Comparison of ENCODE assay signal across 11 cellular contexts in the genomic region with DNA sequence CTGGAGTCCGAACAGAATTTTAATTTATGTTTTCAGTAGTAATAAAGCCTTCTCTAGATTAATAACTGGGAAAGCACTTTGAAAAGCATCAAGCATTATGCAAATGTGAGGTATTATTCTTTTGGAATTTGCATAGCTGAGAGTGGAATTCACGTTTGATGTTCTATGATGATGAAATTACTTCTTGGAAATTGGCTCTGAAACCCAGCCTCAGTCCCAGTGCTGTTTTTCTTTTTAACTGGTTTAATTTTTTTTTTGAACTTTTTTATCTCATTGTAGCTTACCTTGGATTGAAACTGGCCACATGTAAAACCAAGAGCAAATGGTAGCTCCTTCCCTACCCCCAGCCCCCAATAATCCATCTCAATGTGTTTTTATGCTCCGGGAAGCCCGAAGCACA. TPM values are rescaled to one million over a fixed set of nuclear protein-coding genes. Genes with fewer than 3 reads are reported as not detected.
DNase-seq lines count a peak whose midpoint lies in the region; ATAC-seq and TF ChIP-seq lines count a peak whose summit lies in the region.
"Had no signal": no experiment of that assay in that cellular context is flagged by ENCODE, and none has a peak within 500 bp of the region (broad histone marks: within the 10 kb centered on the region; RNA-seq: fewer than 3 reads in every experiment).

No MANE protein-coding gene starts in this region.

- H3K27ac ChIP-seq in CD4-positive, alpha-beta memory T cell (ENCODE audit: low read depth, low read length): peak overlapping the region; percentile 36
- peak overlapping the region; percentile 84 for H3K27ac ChIP-seq in HL-60 (replicated peaks)
- H3K27ac ChIP-seq in aorta (ENCODE audit: low read depth in 1 of 2, low read length in 2 of 2): no peak overlapping the region

- peaks cover 0 to 2% of the 10 kb centered on the region in 2 donors for H3K27me3 Mint-ChIP-seq in CD4-positive, alpha-beta memory T cell
- peaks cover 27% of the 10 kb centered on the region in 2 donors for H3K27me3 Mint-ChIP-seq in effector memory CD8-positive, alpha-beta T cell
- no peaks in the 10 kb centered on the region for H3K27me3 Mint-ChIP-seq in progenitor cell of endocrine pancreas

- DNase-seq in CD4-positive, alpha-beta memory T cell: no peak
- no peak for DNase-seq in HL-60 (ENCODE audit: low read depth in 1 of 2, low spot score in 1 of 2)
- DNase-seq in effector memory CD8-positive, alpha-beta T cell: no peak
- no peak for DNase-seq in progenitor cell of endocrine pancreas (ENCODE audit: low spot score, unreplicated experiment)
- DNase-seq in NCI-H146 treated with DMSO at 0.1 percent for 48 hours (lab: John Stamatoyannopoulos, UW; ENCODE audit: unreplicated experiment): no peak
- no peak for DNase-seq in stimulated activated naive CD4-positive, alpha-beta T cell treated with Interleukin-2 at 50 U/mL for 16 hours (lab: John Stamatoyannopoulos, UW)
- no peak for DNase-seq in aorta
- DNase-seq: activated gamma-delta T cell treated with Interleukin-2 at 50 U/mL for 16 hours, cortex of kidney, DMS153, NCI-H1694 had no signal

- peak overlapping the region; percentile 83 to 90 (median 87) for H3K4me3 Mint-ChIP-seq in CD4-positive, alpha-beta memory T cell
- H3K4me3 Mint-ChIP-seq in effector memory CD8-positive, alpha-beta T cell: peak overlapping the region in 1 of 2 donors; percentile 77
- no peak overlapping the region for H3K4me3 Mint-ChIP-seq in progenitor cell of endocrine pancreas (ENCODE audit: low read depth)

- peak overlapping the region; percentile 22 to 93 (median 82) for H3K27ac Mint-ChIP-seq in CD4-positive, alpha-beta memory T cell
- H3K27ac Mint-ChIP-seq in effector memory CD8-positive, alpha-beta T cell: peak overlapping the region; percentile 47 to 81
- H3K27ac Mint-ChIP-seq in progenitor cell of endocrine pancreas: peak overlapping the region; percentile 67

- TF ChIP-seq CTCF in HL-60 (IDR thresholded peaks at IDR 0.05; ENCODE audit: insufficient read depth, low read length) (no peak), progenitor cell of endocrine pancreas (IDR thresholded peaks at IDR 0.05; ENCODE audit: unreplicated experiment) (no peak)

- H3K36me3 ChIP-seq in CD4-positive, alpha-beta memory T cell (ENCODE audit: insufficient read depth, low read length): no peaks in the 10 kb centered on the region
- H3K36me3 ChIP-seq in aorta (ENCODE audit: control insufficient read depth in 1 of 2, insufficient read depth in 2 of 2, low read length in 1 of 2): no peaks in the 10 kb centered on the region

- WGBS in aorta, 2 donors: 78% methylated on average over 4 of the region's 4 CpGs

- CTCF ChIA-PET in CD4-positive, alpha-beta memory T cell (lab: Charles Lee; ENCODE audit: partially characterized antibody): interaction anchor here (0.8 to 1.9 kb wide), 7 partner anchors 9 to 184 kb away, joined by 3 to 5 read pairs (median 3); no protein-coding TSS in a partner anchor

- POLR2A ChIA-PET in CD4-positive, alpha-beta memory T cell (lab: Charles Lee; ENCODE audit: partially characterized antibody): interaction anchor here (0.6 to 2.9 kb wide), 7 partner anchors 25 to 733 kb away, joined by 3 to 17 read pairs (median 4); partner anchors contain the start of gene HIPK2

- peaks cover 0 to 26% (median 18%) of the 10 kb centered on the region in 8 donors for H3K9me3 Mint-ChIP-seq in CD4-positive, alpha-beta memory T cell
- peaks cover 3 to 8% of the 10 kb centered on the region in 2 donors for H3K9me3 Mint-ChIP-seq in effector memory CD8-positive, alpha-beta T cell
- peaks cover 24% of the 10 kb centered on the region for H3K9me3 Mint-ChIP-seq in progenitor cell of endocrine pancreas (ENCODE audit: low read depth)

- no peaks in the 10 kb centered on the region for H3K9me3 ChIP-seq in CD4-positive, alpha-beta memory T cell (ENCODE audit: control insufficient read depth in 1 of 2, low read length in 2 of 2)
- H3K9me3 ChIP-seq in aorta (ENCODE audit: control insufficient read depth, low read length): no peaks in the 10 kb centered on the region

- no peak for ATAC-seq in effector memory CD8-positive, alpha-beta T cell (replicated peaks)
- ATAC-seq in aorta (ENCODE audit: low FRiP score): no peak

- no peaks in the 10 kb centered on the region for H3K27me3 ChIP-seq in CD4-positive, alpha-beta memory T cell (ENCODE audit: insufficient read depth, low read length)
- H3K27me3 ChIP-seq in HL-60 (ENCODE audit: insufficient read depth, poor library complexity, severe bottlenecking) (no peaks in the 10 kb centered on the region), aorta (ENCODE audit: control insufficient read depth in 1 of 2, insufficient read depth in 2 of 2, low read length in 1 of 2) (no peaks in the 10 kb centered on the region)

- peaks cover 24 to 42% (median 31%) of the 10 kb centered on the region in 4 donors for H3K4me1 Mint-ChIP-seq in CD4-positive, alpha-beta memory T cell
- H3K4me1 Mint-ChIP-seq in effector memory CD8-positive, alpha-beta T cell (ENCODE audit: low read depth in 2 of 2): peaks cover 0 to 14% of the 10 kb centered on the region in 2 donors
- H3K4me1 Mint-ChIP-seq in progenitor cell of endocrine pancreas (ENCODE audit: low read depth): peaks cover 25% of the 10 kb centered on the region

- peaks cover 3 to 17% of the 10 kb centered on the region in 2 donors for H3K36me3 Mint-ChIP-seq in CD4-positive, alpha-beta memory T cell
- peaks cover 4% of the 10 kb centered on the region for H3K36me3 Mint-ChIP-seq in effector memory CD8-positive, alpha-beta T cell (ENCODE audit: insufficient read depth)
- peaks cover 18% of the 10 kb centered on the region for H3K36me3 Mint-ChIP-seq in progenitor cell of endocrine pancreas (ENCODE audit: insufficient read depth)

- H3K4me1 ChIP-seq in CD4-positive, alpha-beta memory T cell (ENCODE audit: insufficient read depth, low read length): peaks cover 28% of the 10 kb centered on the region
- no peaks in the 10 kb centered on the region for H3K4me1 ChIP-seq in aorta (ENCODE audit: control insufficient read depth in 1 of 2, insufficient read depth in 2 of 2, low read length in 2 of 2)

- peak overlapping the region in 1 of 2 donors; percentile 18 for H3K4me3 ChIP-seq in CD4-positive, alpha-beta memory T cell (ENCODE audit: low read length in 2 of 2)
- peak overlapping the region; percentile 40 for H3K4me3 ChIP-seq in HL-60 (replicated peaks; ENCODE audit: insufficient read depth, low read length)
- H3K4me3 ChIP-seq in aorta (ENCODE audit: low read length in 2 of 2): no peak overlapping the region

- intact Hi-C loops in CD4-positive, alpha-beta memory T cell (cut with micrococcal nuclease): no loop called here
- intact Hi-C loops in aorta (cut with DNase I): no loop called here

RNA-seq across cellular contexts. Expression of gene TBXAS1, which starts 1.2 kb away (rescaled TPM):
- total RNA-seq in CD4-positive, alpha-beta memory T cell: 10 to 100 TPM; 16.6 to 18.0 TPM
- polyA plus RNA-seq in CD4-positive, alpha-beta memory T cell: 10 to 100 TPM; 19.8 to 20.1 TPM
- 10.4 and 12.5 TPM in 2 replicates for total RNA-seq in progenitor cell of endocrine pancreas
- total RNA-seq in aorta: 10 to 100 TPM; 22.1 to 24.5 TPM
- polyA plus RNA-seq in aorta: 10 to 100 TPM in 1 of 2 donors, 1 to 10 TPM in 1; 5.5 to 11.6 TPM

RNA-seq across cellular contexts. Expression of gene HIPK2, which starts 52.5 kb away (rescaled TPM):
- 10 to 100 TPM; 31.2 to 34.1 TPM for total RNA-seq in CD4-positive, alpha-beta memory T cell
- polyA plus RNA-seq in CD4-positive, alpha-beta memory T cell: 1 to 10 TPM in 1 of 2 donors, under 1 TPM in 1; 0.87 to 4.4 TPM
- 136 and 146 TPM in 2 replicates for total RNA-seq in progenitor cell of endocrine pancreas
- 100 to 1,000 TPM in 1 of 2 donors, 10 to 100 TPM in 1; 35.3 to 108 TPM for total RNA-seq in aorta
- polyA plus RNA-seq in aorta: 10 to 100 TPM in 1 of 2 donors, 1 to 10 TPM in 1; 9.4 to 12.5 TPM

Comparison
In these comparisons a context has a peak if more than half of its experiments do, and no peak if none do; other contexts are left out.
1. H3K27ac ChIP-seq: peak in CD4-positive, alpha-beta memory T cell (single experiment) and HL-60 (single experiment); none in aorta (0 of 2).
2. Peak in every context shown above with its lines, with median percentiles within 50 percentile points of each other: H3K27ac Mint-ChIP-seq.